ENCODE assay signal across 20 cellular contexts in the genomic region with DNA sequence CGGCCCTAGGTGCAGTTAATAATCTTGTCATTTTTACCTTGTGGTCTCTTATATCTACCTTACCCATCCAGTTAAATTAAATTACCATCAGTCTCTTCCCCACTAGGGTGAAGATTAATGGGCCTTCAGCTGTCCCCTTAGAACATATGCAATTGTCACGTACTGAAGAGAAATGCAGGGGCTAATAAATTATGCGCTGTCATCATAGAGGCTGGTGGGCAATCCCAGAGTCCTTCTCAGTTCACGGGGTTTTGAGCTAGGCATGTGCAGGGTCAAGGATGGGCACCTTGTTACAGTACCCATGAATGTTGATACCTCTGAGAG.
"Had no signal": no experiment of that assay in that cellular context is flagged by ENCODE, and none has a peak within 500 bp of the region (broad histone marks: within the 10 kb centered on the region; RNA-seq: fewer than 3 reads in every experiment).

No MANE protein-coding gene starts in this region.

- H3K4me3 Mint-ChIP-seq: naive thymus-derived CD8-positive, alpha-beta T cell; nephron progenitor cell had no signal

- H3K27ac ChIP-seq: coronary artery, esophagus squamous epithelium, left lung, prostate gland, right atrium auricular region, sigmoid colon, stomach, thyroid gland, vagina had no signal

- DNase-seq: dermis blood vessel endothelial cell; effector memory CD4-positive, alpha-beta T cell; erythroblast; esophagus squamous epithelium; foreskin melanocyte; hypothalamus; left lung; naive thymus-derived CD8-positive, alpha-beta T cell; nephron progenitor cell; nucleus accumbens; sigmoid colon; stimulated activated CD4-positive, alpha-beta T cell treated with anti-CD3 and anti-CD28 coated beads, Interleukin-4, amount 100 ng/mL, for 4 hours; stimulated activated naive CD4-positive, alpha-beta T cell; stomach; thyroid gland; trophoblast cell had no signal

- H3K9me3 Mint-ChIP-seq: nephron progenitor cell had no signal

- H3K27ac Mint-ChIP-seq: naive thymus-derived CD8-positive, alpha-beta T cell had no signal

- H3K36me3 Mint-ChIP-seq: naive thymus-derived CD8-positive, alpha-beta T cell had no signal

- ATAC-seq: naive thymus-derived CD8-positive, alpha-beta T cell had no signal
